In the genomic region with DNA sequence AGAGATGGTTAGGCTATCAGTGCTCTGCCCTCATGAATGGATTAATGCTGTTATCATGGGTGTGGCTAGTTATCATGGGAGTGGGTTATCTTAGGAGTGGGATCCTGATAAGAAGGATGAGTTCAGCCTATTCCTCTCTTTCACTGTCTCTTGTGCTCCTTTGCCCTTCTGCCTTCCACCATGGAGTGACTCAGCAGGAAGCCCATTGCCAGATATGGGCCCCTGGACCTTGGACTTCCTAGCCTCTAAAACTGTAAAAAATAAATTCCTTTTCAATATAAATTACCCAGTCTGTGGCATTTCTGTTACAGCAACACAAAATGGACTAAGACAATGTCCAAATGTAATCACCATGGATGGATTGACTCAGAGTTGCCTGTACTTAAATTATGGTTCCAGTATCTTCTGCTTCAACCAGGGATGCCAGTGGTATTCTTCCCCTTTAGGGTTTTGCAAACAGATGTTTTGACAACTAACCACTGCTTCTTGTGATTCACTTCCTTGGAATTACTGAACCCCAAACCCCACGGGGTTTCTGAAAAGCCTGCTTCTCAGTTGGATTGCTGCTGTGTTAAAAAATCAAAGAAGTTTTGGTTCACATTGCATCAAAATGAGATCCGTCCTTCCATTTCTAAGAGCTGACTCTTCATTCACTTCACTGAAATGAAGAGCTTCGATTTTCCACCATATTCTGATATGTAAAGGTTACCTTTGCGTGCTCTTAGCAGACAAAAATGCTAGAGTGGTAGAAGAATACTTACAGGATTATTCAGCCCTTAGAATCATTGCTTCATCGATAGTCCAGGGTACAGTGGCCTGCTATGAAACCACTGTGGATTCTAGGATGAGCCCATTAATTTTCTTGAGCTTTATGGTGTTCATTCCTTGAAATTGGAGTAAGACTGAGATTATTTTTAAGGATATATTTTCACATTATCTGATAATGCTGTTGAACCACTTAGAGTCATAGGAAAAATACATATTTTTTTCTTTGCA, we compare ENCODE assay signal across 14 cellular contexts.
A peak's percentile ranks its signal among the peaks of the same experiment; 100 is the strongest.
DNase-seq lines count a peak whose midpoint lies in the region; ATAC-seq and TF ChIP-seq lines count a peak whose summit lies in the region.
"Had no signal": no experiment of that assay in that cellular context is flagged by ENCODE, and none has a peak within 500 bp of the region (broad histone marks: within the 10 kb centered on the region; RNA-seq: fewer than 3 reads in every experiment).

No MANE protein-coding gene starts in this region.

- no peaks in the 10 kb centered on the region for H3K9me3 Mint-ChIP-seq in naive thymus-derived CD8-positive, alpha-beta T cell

- no peak overlapping the region for H3K9ac ChIP-seq in fibroblast of lung (ENCODE audit: insufficient read depth, low read length)

- H3K4me1 ChIP-seq in fibroblast of lung (ENCODE audit: control insufficient read depth, extremely low read depth, insufficient read depth, low read length) = no peaks in the 10 kb centered on the region
- H3K4me1 ChIP-seq: thyroid gland had no signal

- H3K4me2 ChIP-seq in fibroblast of lung (ENCODE audit: extremely low read depth, insufficient read depth, low read length) = no peak overlapping the region

- no peaks in the 10 kb centered on the region for H3K4me1 Mint-ChIP-seq in naive thymus-derived CD8-positive, alpha-beta T cell

- H3K27me3 ChIP-seq in fibroblast of lung (ENCODE audit: control insufficient read depth, insufficient read depth, low read length) = no peaks in the 10 kb centered on the region
- H3K27me3 ChIP-seq: cardiac muscle cell, thyroid gland had no signal

- DNase-seq in EH (ENCODE audit: low read depth) (peak; percentile 83), MV-4-11 (lab: John Stamatoyannopoulos, UW) (peak; percentile 0), fibroblast of lung (ENCODE audit: low read depth in 2 of 2) (peak; percentile 30 to 59), skeletal muscle cell (ENCODE audit: low read depth) (peak; percentile 82), NCI-H345 treated with DMSO at 0.1 percent for 48 hours (lab: John Stamatoyannopoulos, UW; ENCODE audit: unreplicated experiment) (no peak), RPMI8226 (no peak)
- DNase-seq in naive thymus-derived CD8-positive, alpha-beta T cell = no peak
- DNase-seq: activated naive CD4-positive, alpha-beta T cell; endodermal cell; kidney glomerular epithelial cell; stimulated activated CD4-positive, alpha-beta T cell treated with anti-CD3 and anti-CD28 coated beads, Interleukin-2, amount 100 ng/mL, for 24 hours; thyroid gland had no signal

- no peaks in the 10 kb centered on the region for H3K36me3 Mint-ChIP-seq in naive thymus-derived CD8-positive, alpha-beta T cell

- no peak overlapping the region for H3K4me3 Mint-ChIP-seq in naive thymus-derived CD8-positive, alpha-beta T cell
- H3K4me3 Mint-ChIP-seq: endodermal cell had no signal

- no peaks in the 10 kb centered on the region for H3K79me2 ChIP-seq in fibroblast of lung (ENCODE audit: control insufficient read depth, insufficient read depth, low read length)

- peaks cover 0 to 5% (median 0%) of the 10 kb centered on the region in 5 donors for H3K27me3 Mint-ChIP-seq in naive thymus-derived CD8-positive, alpha-beta T cell

- H3K4me3 ChIP-seq in fibroblast of lung (replicated peaks in 1 of 4; ENCODE audit: control extremely low read depth in 1 of 4, insufficient read depth in 1 of 4, low read depth in 3 of 4, low read length in 4 of 4) (no peak overlapping the region), skeletal muscle cell (ENCODE audit: low read depth, low read length) (no peak overlapping the region)
- H3K4me3 ChIP-seq: cardiac muscle cell, thyroid gland had no signal

- no peak overlapping the region for H3K27ac ChIP-seq in fibroblast of lung (ENCODE audit: insufficient read depth, low read length)
- H3K27ac ChIP-seq: cardiac muscle cell, thyroid gland had no signal

- TF ChIP-seq CTCF in fibroblast of lung (conservative IDR thresholded peaks at IDR 0.05 in 1 of 2, IDR thresholded peaks at IDR 0.05 in 1 of 2; ENCODE audit: low read depth in 1 of 2, low read length in 2 of 2) = no peak

- no peak for ATAC-seq in naive thymus-derived CD8-positive, alpha-beta T cell
- ATAC-seq: SK-N-SH treated with all-trans-retinoic acid at 6 μM for 48 hours had no signal

- no peaks in the 10 kb centered on the region for H3K9me3 ChIP-seq in fibroblast of lung (ENCODE audit: control insufficient read depth, insufficient read depth, low read depth, low read length)
- H3K9me3 ChIP-seq: thyroid gland had no signal

- H2AFZ ChIP-seq in fibroblast of lung (ENCODE audit: low read length) = no peak overlapping the region

- H4K20me1 ChIP-seq in fibroblast of lung (ENCODE audit: control insufficient read depth, extremely low read depth, insufficient read depth, low read length) = no peaks in the 10 kb centered on the region

- POLR2A ChIA-PET in naive thymus-derived CD8-positive, alpha-beta T cell (lab: Charles Lee) = no interaction called here

- H3K36me3 ChIP-seq in fibroblast of lung (ENCODE audit: control insufficient read depth, insufficient read depth, low read length) = no peaks in the 10 kb centered on the region
- H3K36me3 ChIP-seq: cardiac muscle cell, thyroid gland had no signal

- no peak overlapping the region for H3K27ac Mint-ChIP-seq in naive thymus-derived CD8-positive, alpha-beta T cell

Comparison
In these comparisons a context has a peak if more than half of its experiments do, and no peak if none do; other contexts are left out.
1. DNase-seq: peak in EH (single experiment), MV-4-11 (single experiment), fibroblast of lung (2 of 2) and skeletal muscle cell (single experiment); none in NCI-H345 treated with DMSO at 0.1 percent for 48 hours (single experiment), naive thymus-derived CD8-positive, alpha-beta T cell (0 of 10) and RPMI8226 (single experiment).